2 cellular contexts compared by ENCODE assay signal in genomic region chr10:92727141-92727540, GRCh38.
A peak's percentile ranks its signal among the peaks of the same experiment; 100 is the strongest.
TF ChIP-seq lines count a peak whose summit lies in the region.

No MANE protein-coding gene starts in this region.

TF ChIP-seq in GM23338, 12 proteins besides CTCF, POLR2A, EP300 and RAD21:
- 0 out of 2 replicates have a peak, but pooled peaks have one; percentile 11 for TF ChIP-seq ZNF462 (CRISPR knock-in tag; IDR thresholded peaks at IDR 0.05)
- no peak for TF ChIP-seq JUNB (IDR thresholded peaks at IDR 0.05; ENCODE audit: unreplicated experiment)

TF ChIP-seq in WTC11, 78 proteins besides CTCF, POLR2A, EP300 and RAD21 (continued from another document):
- no peak for TF ChIP-seq AR (CRISPR knock-in tag; IDR thresholded peaks at IDR 0.05)
- no peak for TF ChIP-seq CDX4 (CRISPR knock-in tag; IDR thresholded peaks at IDR 0.05; ENCODE audit: borderline replicate concordance)
- TF ChIP-seq SOX15 (CRISPR knock-in tag; IDR thresholded peaks at IDR 0.05), result no peak
- TF ChIP-seq ZNF232 (CRISPR knock-in tag; IDR thresholded peaks at IDR 0.05), result no peak
- no peak for TF ChIP-seq ZNF512 (CRISPR knock-in tag; IDR thresholded peaks at IDR 0.05; ENCODE audit: borderline replicate concordance)
- TF ChIP-seq CBFB (CRISPR knock-in tag; IDR thresholded peaks at IDR 0.05; ENCODE audit: low read depth), result no peak
